In the genomic region with DNA sequence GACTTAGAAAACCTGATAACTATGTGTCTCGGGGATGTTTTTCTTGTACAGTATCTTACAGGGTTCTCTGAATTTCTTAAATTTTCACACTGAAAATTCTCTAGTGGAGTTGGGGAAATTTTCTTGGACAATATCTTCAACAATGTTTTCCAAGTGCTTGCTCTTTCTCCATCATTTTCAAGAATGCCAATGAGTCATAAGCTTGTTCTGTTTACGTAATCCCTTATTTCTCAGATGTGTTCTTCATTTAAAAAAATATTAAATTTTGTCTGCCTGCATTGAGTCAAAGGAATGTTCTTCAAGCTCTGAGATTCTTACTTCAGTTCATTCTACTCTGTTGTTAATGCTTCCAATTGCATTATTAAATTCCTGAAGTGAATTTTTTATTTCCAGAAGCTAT, we compare ENCODE assay signal across 1 cellular context.
TF ChIP-seq lines count a peak whose summit lies in the region.

No MANE protein-coding gene starts in this region.

TF ChIP-seq in endothelial cell of umbilical vein, 7 proteins besides CTCF, POLR2A, EP300 and RAD21:
- no peak for TF ChIP-seq POLR2AphosphoS5 (IDR thresholded peaks at IDR 0.05; ENCODE audit: insufficient read depth, low read depth, low read length)
- no peak for TF ChIP-seq GATA2 (IDR thresholded peaks at IDR 0.05; ENCODE audit: insufficient read depth, insufficient read length, low read depth, low read length)
- TF ChIP-seq FOS (IDR thresholded peaks at IDR 0.05; ENCODE audit: borderline replicate concordance, insufficient read depth, low read length), result peak; percentile 50
- TF ChIP-seq, protein P1, sequence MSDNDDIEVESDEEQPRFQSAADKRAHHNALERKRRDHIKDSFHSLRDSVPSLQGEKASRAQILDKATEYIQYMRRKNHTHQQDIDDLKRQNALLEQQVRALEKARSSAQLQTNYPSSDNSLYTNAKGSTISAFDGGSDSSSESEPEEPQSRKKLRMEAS (IDR thresholded peaks at IDR 0.05; ENCODE audit: insufficient read depth, insufficient read length), result no peak
- no peak for TF ChIP-seq EZH2 (IDR thresholded peaks at IDR 0.05; ENCODE audit: borderline replicate concordance, low read depth, low read length, severe bottlenecking)
